Comparison of ENCODE assay signal across 21 cellular contexts in the genomic region with DNA sequence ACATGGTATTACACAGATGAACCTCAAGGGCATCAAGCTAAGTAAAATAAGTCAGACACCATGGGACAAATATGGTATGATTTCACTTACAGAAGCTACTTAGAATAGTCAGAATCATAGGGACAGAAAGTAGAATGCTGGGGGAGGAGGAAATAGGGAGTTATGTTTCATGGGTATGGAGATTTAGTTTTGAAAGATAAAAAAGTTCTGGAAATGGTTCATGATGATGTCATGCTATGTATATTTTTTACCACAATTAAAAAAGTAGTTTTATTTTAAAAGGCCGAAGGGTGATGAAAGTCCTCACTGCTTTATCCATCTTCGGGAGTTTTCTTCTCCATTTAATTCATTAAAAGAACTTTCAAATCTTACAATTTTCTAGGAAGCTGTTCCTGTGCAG.
"Had no signal": no experiment of that assay in that cellular context is flagged by ENCODE, and none has a peak within 500 bp of the region (broad histone marks: within the 10 kb centered on the region; RNA-seq: fewer than 3 reads in every experiment).

No MANE protein-coding gene starts in this region.

- H3K4me1 Mint-ChIP-seq: IgD-negative memory B cell had no signal

- FAIRE-seq: K562 had no signal

- DNase-seq: Kasumi-1, MM.1S, NCI-H1092 treated with DMSO at 0.1 percent for 48 hours, NCI-H1436, NCI-H187, NCI-H2029, NCI-H2081 treated with DMSO at 0.1 percent for 48 hours, NCI-H2171, NCI-H226, NCI-H446, NCI-H510A, NCI-H524 treated with DMSO at 0.1 percent for 48 hours, NCI-H69, NCI-H774, SHP77, SK-N-SH had no signal

- H3K4me3 ChIP-seq: K562 had no signal

- H3K27me3 Mint-ChIP-seq: IgD-negative memory B cell had no signal

- H3K27ac Mint-ChIP-seq: IgD-negative memory B cell had no signal

- H3K9me3 ChIP-seq: SK-N-SH had no signal

- H3K9me2 ChIP-seq: SK-N-SH had no signal

- H3K36me3 Mint-ChIP-seq: IgD-negative memory B cell had no signal

- ATAC-seq: K562, Panc1 had no signal

- H3K4me3 Mint-ChIP-seq: IgD-negative memory B cell had no signal

- H3K4me2 ChIP-seq: KMS-11, SK-N-SH had no signal

- H3K9ac ChIP-seq: KMS-11, SK-N-SH had no signal

- H3K27ac ChIP-seq: KMS-11, RWPE1 had no signal
